Comparison of ENCODE assay signal across 1 cellular context in the genomic region with DNA sequence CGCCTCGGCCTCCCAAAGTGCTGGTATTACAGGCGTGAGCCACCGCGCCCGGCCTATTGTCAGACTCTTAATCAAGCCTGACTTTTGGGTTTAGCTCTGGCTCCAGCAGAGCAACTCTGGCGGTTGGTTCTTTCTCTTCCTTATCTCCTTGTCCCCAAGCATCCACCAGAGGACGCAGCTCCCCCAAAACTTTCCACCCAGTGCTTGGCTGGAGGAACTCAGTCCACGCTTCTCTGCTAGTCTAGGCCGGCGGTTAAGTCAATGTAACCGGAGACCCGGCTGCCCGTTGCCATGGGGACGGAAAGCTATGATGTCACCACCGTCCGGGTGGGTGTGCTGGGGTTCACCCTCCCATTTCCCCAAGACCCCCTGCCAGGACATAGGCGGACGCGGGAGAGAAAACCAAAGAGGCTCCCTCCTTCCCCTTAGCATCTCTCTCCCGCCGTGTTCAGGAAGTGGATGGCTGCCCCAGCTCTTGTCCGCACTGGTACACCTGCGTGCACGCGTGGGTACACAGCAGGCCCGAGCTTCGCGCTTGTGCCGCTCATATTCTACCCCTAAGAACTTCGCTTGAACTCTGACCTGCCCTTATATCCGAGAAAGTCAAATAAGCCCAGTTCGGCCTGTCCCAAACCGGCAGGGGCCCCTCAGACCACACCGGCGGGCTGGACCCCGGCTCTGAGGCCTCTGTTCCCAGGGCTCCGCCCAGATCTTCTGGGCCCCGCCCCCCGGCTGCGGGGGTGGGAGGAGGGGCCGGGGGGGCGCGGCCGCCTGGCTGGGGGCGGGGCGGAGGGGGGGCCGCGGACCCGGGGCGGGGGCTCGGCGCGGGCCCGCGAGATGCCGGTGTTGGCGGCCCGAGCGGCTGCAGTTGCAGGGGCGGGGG.
TF ChIP-seq lines count a peak whose summit lies in the region.

A gene with protein sequence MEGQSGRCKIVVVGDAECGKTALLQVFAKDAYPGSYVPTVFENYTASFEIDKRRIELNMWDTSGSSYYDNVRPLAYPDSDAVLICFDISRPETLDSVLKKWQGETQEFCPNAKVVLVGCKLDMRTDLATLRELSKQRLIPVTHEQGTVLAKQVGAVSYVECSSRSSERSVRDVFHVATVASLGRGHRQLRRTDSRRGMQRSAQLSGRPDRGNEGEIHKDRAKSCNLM (plus strand): TSS at position 825 of the 883 bp plus-strand sequence. CDS start 117 bp downstream, outside the sequence.

TF ChIP-seq in HepG2, 621 proteins besides CTCF, POLR2A, EP300 and RAD21 (continued from another document and continues in another):
- TF ChIP-seq, protein P1, sequence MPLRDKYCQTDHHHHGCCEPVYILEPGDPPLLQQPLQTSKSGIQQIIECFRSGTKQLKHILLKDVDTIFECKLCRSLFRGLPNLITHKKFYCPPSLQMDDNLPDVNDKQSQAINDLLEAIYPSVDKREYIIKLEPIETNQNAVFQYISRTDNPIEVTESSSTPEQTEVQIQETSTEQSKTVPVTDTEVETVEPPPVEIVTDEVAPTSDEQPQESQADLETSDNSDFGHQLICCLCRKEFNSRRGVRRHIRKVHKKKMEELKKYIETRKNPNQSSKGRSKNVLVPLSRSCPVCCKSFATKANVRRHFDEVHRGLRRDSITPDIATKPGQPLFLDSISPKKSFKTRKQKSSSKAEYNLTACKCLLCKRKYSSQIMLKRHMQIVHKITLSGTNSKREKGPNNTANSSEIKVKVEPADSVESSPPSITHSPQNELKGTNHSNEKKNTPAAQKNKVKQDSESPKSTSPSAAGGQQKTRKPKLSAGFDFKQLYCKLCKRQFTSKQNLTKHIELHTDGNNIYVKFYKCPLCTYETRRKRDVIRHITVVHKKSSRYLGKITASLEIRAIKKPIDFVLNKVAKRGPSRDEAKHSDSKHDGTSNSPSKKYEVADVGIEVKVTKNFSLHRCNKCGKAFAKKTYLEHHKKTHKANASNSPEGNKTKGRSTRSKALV (CRISPR knock-in tag; IDR thresholded peaks at IDR 0.05): no peak
- TF ChIP-seq ZNF230 (CRISPR knock-in tag; IDR thresholded peaks at IDR 0.05): 0 out of 2 replicates have a peak, but pooled peaks have one; percentile 27
- TF ChIP-seq TBX2 (CRISPR knock-in tag; IDR thresholded peaks at IDR 0.05; ENCODE audit: borderline replicate concordance): 0 out of 2 replicates have a peak, but pooled peaks have one; percentile 33
- TF ChIP-seq, protein P2, sequence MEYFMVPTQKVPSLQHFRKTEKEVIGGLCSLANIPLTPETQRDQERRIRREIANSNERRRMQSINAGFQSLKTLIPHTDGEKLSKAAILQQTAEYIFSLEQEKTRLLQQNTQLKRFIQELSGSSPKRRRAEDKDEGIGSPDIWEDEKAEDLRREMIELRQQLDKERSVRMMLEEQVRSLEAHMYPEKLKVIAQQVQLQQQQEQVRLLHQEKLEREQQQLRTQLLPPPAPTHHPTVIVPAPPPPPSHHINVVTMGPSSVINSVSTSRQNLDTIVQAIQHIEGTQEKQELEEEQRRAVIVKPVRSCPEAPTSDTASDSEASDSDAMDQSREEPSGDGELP (IDR thresholded peaks at IDR 0.05; ENCODE audit: borderline replicate concordance, low read depth): peak; percentile 18; the same call in 1 of the 2 replicates
- TF ChIP-seq, protein P3, sequence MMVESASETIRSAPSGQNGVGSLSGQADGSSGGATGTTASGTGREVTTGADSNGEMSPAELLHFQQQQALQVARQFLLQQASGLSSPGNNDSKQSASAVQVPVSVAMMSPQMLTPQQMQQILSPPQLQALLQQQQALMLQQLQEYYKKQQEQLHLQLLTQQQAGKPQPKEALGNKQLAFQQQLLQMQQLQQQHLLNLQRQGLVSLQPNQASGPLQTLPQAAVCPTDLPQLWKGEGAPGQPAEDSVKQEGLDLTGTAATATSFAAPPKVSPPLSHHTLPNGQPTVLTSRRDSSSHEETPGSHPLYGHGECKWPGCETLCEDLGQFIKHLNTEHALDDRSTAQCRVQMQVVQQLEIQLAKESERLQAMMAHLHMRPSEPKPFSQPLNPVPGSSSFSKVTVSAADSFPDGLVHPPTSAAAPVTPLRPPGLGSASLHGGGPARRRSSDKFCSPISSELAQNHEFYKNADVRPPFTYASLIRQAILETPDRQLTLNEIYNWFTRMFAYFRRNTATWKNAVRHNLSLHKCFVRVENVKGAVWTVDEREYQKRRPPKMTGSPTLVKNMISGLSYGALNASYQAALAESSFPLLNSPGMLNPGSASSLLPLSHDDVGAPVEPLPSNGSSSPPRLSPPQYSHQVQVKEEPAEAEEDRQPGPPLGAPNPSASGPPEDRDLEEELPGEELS (CRISPR knock-in tag; IDR thresholded peaks at IDR 0.05): peak; percentile 52
- TF ChIP-seq KDM5A (IDR thresholded peaks at IDR 0.05; ENCODE audit: borderline replicate concordance, low read length): no peak
- TF ChIP-seq ZNF101 (CRISPR knock-in tag; IDR thresholded peaks at IDR 0.05; ENCODE audit: borderline replicate concordance, low read depth): no peak
- no peak for TF ChIP-seq SNRNP70 (IDR thresholded peaks at IDR 0.05; ENCODE audit: low read depth, low read length)
- peak; percentile 70; the same call in 1 of the 2 replicates for TF ChIP-seq ZNF772 (CRISPR knock-in tag; IDR thresholded peaks at IDR 0.05)
- TF ChIP-seq AHR (CRISPR knock-in tag; IDR thresholded peaks at IDR 0.05): no peak
- TF ChIP-seq, protein P4, sequence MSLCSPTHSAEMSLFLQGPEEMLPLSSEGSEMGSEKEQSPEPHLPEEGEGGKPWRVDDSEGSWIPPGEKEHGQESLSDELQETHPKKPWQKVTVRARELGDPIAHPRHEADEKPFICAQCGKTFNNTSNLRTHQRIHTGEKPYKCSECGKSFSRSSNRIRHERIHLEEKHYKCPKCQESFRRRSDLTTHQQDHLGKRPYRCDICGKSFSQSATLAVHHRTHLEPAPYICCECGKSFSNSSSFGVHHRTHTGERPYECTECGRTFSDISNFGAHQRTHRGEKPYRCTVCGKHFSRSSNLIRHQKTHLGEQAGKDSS (CRISPR knock-in tag; IDR thresholded peaks at IDR 0.05; ENCODE audit: borderline replicate concordance, low read depth): peak; percentile 76; the same call in 1 of the 2 replicates
- peak; percentile 88 for TF ChIP-seq RFX1 (IDR thresholded peaks at IDR 0.05)
- TF ChIP-seq KAT7 (CRISPR knock-in tag; IDR thresholded peaks at IDR 0.05; ENCODE audit: borderline replicate concordance): 0 out of 2 replicates have a peak, but pooled peaks have one; percentile 40
- TF ChIP-seq, protein P5, sequence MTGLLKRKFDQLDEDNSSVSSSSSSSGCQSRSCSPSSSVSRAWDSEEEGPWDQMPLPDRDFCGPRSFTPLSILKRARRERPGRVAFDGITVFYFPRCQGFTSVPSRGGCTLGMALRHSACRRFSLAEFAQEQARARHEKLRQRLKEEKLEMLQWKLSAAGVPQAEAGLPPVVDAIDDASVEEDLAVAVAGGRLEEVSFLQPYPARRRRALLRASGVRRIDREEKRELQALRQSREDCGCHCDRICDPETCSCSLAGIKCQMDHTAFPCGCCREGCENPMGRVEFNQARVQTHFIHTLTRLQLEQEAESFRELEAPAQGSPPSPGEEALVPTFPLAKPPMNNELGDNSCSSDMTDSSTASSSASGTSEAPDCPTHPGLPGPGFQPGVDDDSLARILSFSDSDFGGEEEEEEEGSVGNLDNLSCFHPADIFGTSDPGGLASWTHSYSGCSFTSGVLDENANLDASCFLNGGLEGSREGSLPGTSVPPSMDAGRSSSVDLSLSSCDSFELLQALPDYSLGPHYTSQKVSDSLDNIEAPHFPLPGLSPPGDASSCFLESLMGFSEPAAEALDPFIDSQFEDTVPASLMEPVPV (CRISPR knock-in tag; IDR thresholded peaks at IDR 0.05): no peak
- TF ChIP-seq, protein P6, sequence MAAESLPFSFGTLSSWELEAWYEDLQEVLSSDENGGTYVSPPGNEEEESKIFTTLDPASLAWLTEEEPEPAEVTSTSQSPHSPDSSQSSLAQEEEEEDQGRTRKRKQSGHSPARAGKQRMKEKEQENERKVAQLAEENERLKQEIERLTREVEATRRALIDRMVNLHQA (CRISPR knock-in tag; IDR thresholded peaks at IDR 0.05): no peak
- TF ChIP-seq, protein P7, sequence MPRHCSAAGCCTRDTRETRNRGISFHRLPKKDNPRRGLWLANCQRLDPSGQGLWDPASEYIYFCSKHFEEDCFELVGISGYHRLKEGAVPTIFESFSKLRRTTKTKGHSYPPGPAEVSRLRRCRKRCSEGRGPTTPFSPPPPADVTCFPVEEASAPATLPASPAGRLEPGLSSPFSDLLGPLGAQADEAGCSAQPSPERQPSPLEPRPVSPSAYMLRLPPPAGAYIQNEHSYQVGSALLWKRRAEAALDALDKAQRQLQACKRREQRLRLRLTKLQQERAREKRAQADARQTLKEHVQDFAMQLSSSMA (CRISPR knock-in tag; IDR thresholded peaks at IDR 0.05): 0 out of 2 replicates have a peak, but pooled peaks have one; percentile 60
- TF ChIP-seq ZNF616 (CRISPR knock-in tag; IDR thresholded peaks at IDR 0.05; ENCODE audit: low read depth): no peak
- TF ChIP-seq, protein P8, sequence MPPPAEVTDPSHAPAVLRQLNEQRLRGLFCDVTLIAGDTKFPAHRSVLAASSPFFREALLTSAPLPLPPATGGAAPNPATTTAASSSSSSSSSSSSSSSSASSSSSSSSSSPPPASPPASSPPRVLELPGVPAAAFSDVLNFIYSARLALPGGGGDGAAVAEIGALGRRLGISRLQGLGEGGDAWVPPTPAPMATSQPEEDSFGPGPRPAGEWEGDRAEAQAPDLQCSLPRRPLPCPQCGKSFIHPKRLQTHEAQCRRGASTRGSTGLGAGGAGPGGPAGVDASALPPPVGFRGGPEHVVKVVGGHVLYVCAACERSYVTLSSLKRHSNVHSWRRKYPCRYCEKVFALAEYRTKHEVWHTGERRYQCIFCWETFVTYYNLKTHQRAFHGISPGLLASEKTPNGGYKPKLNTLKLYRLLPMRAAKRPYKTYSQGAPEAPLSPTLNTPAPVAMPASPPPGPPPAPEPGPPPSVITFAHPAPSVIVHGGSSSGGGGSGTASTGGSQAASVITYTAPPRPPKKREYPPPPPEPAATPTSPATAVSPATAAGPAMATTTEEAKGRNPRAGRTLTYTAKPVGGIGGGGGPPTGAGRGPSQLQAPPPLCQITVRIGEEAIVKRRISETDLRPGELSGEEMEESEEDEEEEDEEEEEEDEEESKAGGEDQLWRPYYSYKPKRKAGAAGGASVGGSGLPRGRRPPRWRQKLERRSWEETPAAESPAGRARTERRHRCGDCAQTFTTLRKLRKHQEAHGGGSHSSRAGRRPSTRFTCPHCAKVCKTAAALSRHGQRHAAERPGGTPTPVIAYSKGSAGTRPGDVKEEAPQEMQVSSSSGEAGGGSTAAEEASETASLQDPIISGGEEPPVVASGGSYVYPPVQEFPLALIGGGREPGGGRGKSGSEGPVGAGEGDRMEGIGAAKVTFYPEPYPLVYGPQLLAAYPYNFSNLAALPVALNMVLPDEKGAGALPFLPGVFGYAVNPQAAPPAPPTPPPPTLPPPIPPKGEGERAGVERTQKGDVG (CRISPR knock-in tag; IDR thresholded peaks at IDR 0.05; ENCODE audit: borderline replicate concordance): peak; percentile 92; the same call in 1 of the 2 replicates
- no peak for TF ChIP-seq ZFYVE20 (CRISPR knock-in tag; IDR thresholded peaks at IDR 0.05; ENCODE audit: borderline replicate concordance, low read depth)
- TF ChIP-seq ZNF333 (CRISPR knock-in tag; IDR thresholded peaks at IDR 0.05; ENCODE audit: borderline replicate concordance): no peak
- TF ChIP-seq CREB1 (IDR thresholded peaks at IDR 0.05): peak; percentile 39; the same call in 1 of the 2 replicates
- TF ChIP-seq CREB1 (CRISPR knock-in tag; IDR thresholded peaks at IDR 0.05): no peak
- 0 out of 2 replicates have a peak, but pooled peaks have one; percentile 53 for TF ChIP-seq ZNF468 (CRISPR knock-in tag; IDR thresholded peaks at IDR 0.05)
- no peak for TF ChIP-seq TBL1XR1 (IDR thresholded peaks at IDR 0.05; ENCODE audit: borderline replicate concordance, low read length, partially characterized antibody)
- no peak for TF ChIP-seq EHMT2 (IDR thresholded peaks at IDR 0.05; ENCODE audit: borderline replicate concordance, low read depth, low read length)
- TF ChIP-seq SOX13 (IDR thresholded peaks at IDR 0.05): no peak
- peak in 1 of 2 experiments; percentile 52; a peak in 1 of 4 replicates for TF ChIP-seq SOX13 (CRISPR knock-in tag; conservative IDR thresholded peaks at IDR 0.05 in 1 of 2, IDR thresholded peaks at IDR 0.05 in 1 of 2)
- no peak for TF ChIP-seq MTF1 (CRISPR knock-in tag; IDR thresholded peaks at IDR 0.05)
- no peak for TF ChIP-seq ZNF17 (CRISPR knock-in tag; IDR thresholded peaks at IDR 0.05)
- no peak for TF ChIP-seq HNRNPH1 (optimal IDR thresholded peaks at IDR 0.05; ENCODE audit: low read depth, low read length)
- TF ChIP-seq NR2F1 (CRISPR knock-in tag; IDR thresholded peaks at IDR 0.05): no peak
- peak; percentile 52; the same call in 1 of the 2 replicates for TF ChIP-seq KDM5B (CRISPR knock-in tag; IDR thresholded peaks at IDR 0.05; ENCODE audit: borderline replicate concordance)
- no peak for TF ChIP-seq ZFP62 (CRISPR knock-in tag; IDR thresholded peaks at IDR 0.05)
- no peak for TF ChIP-seq GLI4 (CRISPR knock-in tag; IDR thresholded peaks at IDR 0.05; ENCODE audit: borderline replicate concordance)
- TF ChIP-seq GFI1 (CRISPR knock-in tag; IDR thresholded peaks at IDR 0.05; ENCODE audit: borderline replicate concordance): 0 out of 2 replicates have a peak, but pooled peaks have one; percentile 50
- TF ChIP-seq SNAPC2 (CRISPR knock-in tag; IDR thresholded peaks at IDR 0.05): no peak
- TF ChIP-seq YY1 (IDR thresholded peaks at IDR 0.05; ENCODE audit: insufficient read depth, insufficient replicate concordance, low read depth, low read length): peak; percentile 59
- TF ChIP-seq PAF1 (CRISPR knock-in tag; IDR thresholded peaks at IDR 0.05): no peak
- TF ChIP-seq CBX5 (CRISPR knock-in tag; IDR thresholded peaks at IDR 0.05; ENCODE audit: borderline replicate concordance): peak; percentile 82
- no peak for TF ChIP-seq ZNF660 (CRISPR knock-in tag; IDR thresholded peaks at IDR 0.05; ENCODE audit: borderline replicate concordance, low read depth)
- TF ChIP-seq XBP1 (CRISPR knock-in tag; IDR thresholded peaks at IDR 0.05): no peak
- no peak for TF ChIP-seq PLRG1 (conservative IDR thresholded peaks at IDR 0.05)
- TF ChIP-seq ESRRA (CRISPR knock-in tag; IDR thresholded peaks at IDR 0.05; ENCODE audit: low read depth): no peak; the same call in none of the 2 replicates
- no peak; the same call in 1 of the 2 replicates for TF ChIP-seq ZSCAN31 (CRISPR knock-in tag; IDR thresholded peaks at IDR 0.05; ENCODE audit: low read depth)
- no peak for TF ChIP-seq PRPF4 (IDR thresholded peaks at IDR 0.05; ENCODE audit: low read depth, low read length, poor library complexity, severe bottlenecking)
- TF ChIP-seq SRSF1 (optimal IDR thresholded peaks at IDR 0.05; ENCODE audit: low read depth, low read length): no peak
